ENCODE assay signal across 1 cellular context in the genomic region with DNA sequence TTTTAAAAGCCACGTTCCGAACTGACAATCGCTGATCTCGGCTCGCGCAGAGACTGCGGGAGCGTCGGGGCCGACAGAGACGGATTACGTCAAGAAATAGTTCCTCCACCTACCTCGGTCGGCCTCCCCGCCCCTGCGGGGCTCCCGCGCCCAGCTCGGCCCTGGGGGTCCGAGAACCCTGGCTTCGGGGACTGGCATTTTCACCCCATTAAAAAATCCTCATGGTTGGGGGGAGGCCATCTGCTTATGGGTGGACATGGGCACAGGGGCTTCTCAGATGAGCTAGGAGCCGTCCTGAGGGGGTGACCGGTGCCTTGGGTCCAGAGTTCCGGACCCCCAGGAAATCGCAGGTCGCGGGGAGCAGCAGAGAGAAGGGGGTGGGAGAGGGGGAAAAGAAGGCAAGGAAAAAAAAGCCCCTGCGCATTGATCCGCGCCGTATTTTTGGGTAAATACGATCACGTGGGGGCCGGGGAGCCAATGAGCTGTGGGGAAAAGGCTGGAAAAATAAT.
A peak's percentile ranks its signal among the peaks of the same experiment; 100 is the strongest.
TF ChIP-seq lines count a peak whose summit lies in the region.

No MANE protein-coding gene starts in this region.

TF ChIP-seq in K562, 482 proteins besides CTCF, POLR2A, EP300 and RAD21 (continues in another document):
- TF ChIP-seq RBFOX2 (IDR thresholded peaks at IDR 0.05; ENCODE audit: low read depth, low read length), result no peak
- TF ChIP-seq, protein P1, sequence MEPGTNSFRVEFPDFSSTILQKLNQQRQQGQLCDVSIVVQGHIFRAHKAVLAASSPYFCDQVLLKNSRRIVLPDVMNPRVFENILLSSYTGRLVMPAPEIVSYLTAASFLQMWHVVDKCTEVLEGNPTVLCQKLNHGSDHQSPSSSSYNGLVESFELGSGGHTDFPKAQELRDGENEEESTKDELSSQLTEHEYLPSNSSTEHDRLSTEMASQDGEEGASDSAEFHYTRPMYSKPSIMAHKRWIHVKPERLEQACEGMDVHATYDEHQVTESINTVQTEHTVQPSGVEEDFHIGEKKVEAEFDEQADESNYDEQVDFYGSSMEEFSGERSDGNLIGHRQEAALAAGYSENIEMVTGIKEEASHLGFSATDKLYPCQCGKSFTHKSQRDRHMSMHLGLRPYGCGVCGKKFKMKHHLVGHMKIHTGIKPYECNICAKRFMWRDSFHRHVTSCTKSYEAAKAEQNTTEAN (CRISPR knock-in tag; IDR thresholded peaks at IDR 0.05), result no peak
- no peak for TF ChIP-seq ZSCAN32 (CRISPR knock-in tag; IDR thresholded peaks at IDR 0.05)
- no peak for TF ChIP-seq CBX3 (IDR thresholded peaks at IDR 0.05; ENCODE audit: borderline replicate concordance in 1 of 2, low read length in 2 of 2)
- no peak for TF ChIP-seq CREB1 (IDR thresholded peaks at IDR 0.05)
- 0 out of 2 replicates have a peak, but pooled peaks have one; percentile 24 for TF ChIP-seq CREB1 (CRISPR knock-in tag; IDR thresholded peaks at IDR 0.05)
- TF ChIP-seq ZNF239 (CRISPR knock-in tag; IDR thresholded peaks at IDR 0.05), result no peak
- no peak for TF ChIP-seq TAF7 (tag; IDR thresholded peaks at IDR 0.05)
- no peak for TF ChIP-seq XRCC5 (IDR thresholded peaks at IDR 0.05; ENCODE audit: low read depth, low read length)
- no peak for TF ChIP-seq RNF2 (IDR thresholded peaks at IDR 0.05)
- peak; percentile 84 for TF ChIP-seq CREM (IDR thresholded peaks at IDR 0.05; ENCODE audit: low read depth)
- peak; percentile 37; the same call in 1 of the 2 replicates for TF ChIP-seq ZNF384 (IDR thresholded peaks at IDR 0.05; ENCODE audit: low read depth, low read length)
- TF ChIP-seq MED1 (CRISPR knock-in tag; IDR thresholded peaks at IDR 0.05; ENCODE audit: borderline replicate concordance), result no peak
- TF ChIP-seq PTRF (tag; IDR thresholded peaks at IDR 0.05), result no peak
- TF ChIP-seq KLF16 (IDR thresholded peaks at IDR 0.05), result no peak
- no peak for TF ChIP-seq ZNF668 (CRISPR knock-in tag; IDR thresholded peaks at IDR 0.05)
- no peak for TF ChIP-seq ZNF23 (CRISPR knock-in tag; IDR thresholded peaks at IDR 0.05)
- TF ChIP-seq RBM34 (IDR thresholded peaks at IDR 0.05; ENCODE audit: borderline replicate concordance, insufficient read depth, low read length), result no peak
- no peak for TF ChIP-seq CBX1 (IDR thresholded peaks at IDR 0.05; ENCODE audit: low read depth)
- no peak; the same call in 1 of the 2 replicates for TF ChIP-seq THAP12 (CRISPR knock-in tag; IDR thresholded peaks at IDR 0.05)
- TF ChIP-seq ZNF583 (CRISPR knock-in tag; IDR thresholded peaks at IDR 0.05), result no peak
- no peak for TF ChIP-seq KLF13 (tag; IDR thresholded peaks at IDR 0.05; ENCODE audit: borderline replicate concordance, low read depth)
- TF ChIP-seq SIN3B (IDR thresholded peaks at IDR 0.05; ENCODE audit: low read depth), result no peak
- peak; percentile 63 for TF ChIP-seq CXXC5 (CRISPR knock-in tag; IDR thresholded peaks at IDR 0.05)
- no peak for TF ChIP-seq EHMT2 (IDR thresholded peaks at IDR 0.05)
- TF ChIP-seq, protein P2, sequence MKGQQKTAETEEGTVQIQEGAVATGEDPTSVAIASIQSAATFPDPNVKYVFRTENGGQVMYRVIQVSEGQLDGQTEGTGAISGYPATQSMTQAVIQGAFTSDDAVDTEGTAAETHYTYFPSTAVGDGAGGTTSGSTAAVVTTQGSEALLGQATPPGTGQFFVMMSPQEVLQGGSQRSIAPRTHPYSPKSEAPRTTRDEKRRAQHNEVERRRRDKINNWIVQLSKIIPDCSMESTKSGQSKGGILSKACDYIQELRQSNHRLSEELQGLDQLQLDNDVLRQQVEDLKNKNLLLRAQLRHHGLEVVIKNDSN (CRISPR knock-in tag; IDR thresholded peaks at IDR 0.05), result peak; percentile 96
- no peak for TF ChIP-seq ZNF3 (CRISPR knock-in tag; IDR thresholded peaks at IDR 0.05)
- TF ChIP-seq LCOR (CRISPR knock-in tag; IDR thresholded peaks at IDR 0.05), result no peak
- TF ChIP-seq ILF3 (IDR thresholded peaks at IDR 0.05; ENCODE audit: borderline replicate concordance), result no peak
- TF ChIP-seq ZNF436 (CRISPR knock-in tag; IDR thresholded peaks at IDR 0.05), result no peak
- TF ChIP-seq ID3 (CRISPR knock-in tag; IDR thresholded peaks at IDR 0.05), result no peak
- no peak for TF ChIP-seq ID3 (tag; IDR thresholded peaks at IDR 0.05)
- no peak for TF ChIP-seq NCOA6 (IDR thresholded peaks at IDR 0.05)
- TF ChIP-seq ETV1 (tag; conservative IDR thresholded peaks at IDR 0.05; ENCODE audit: low read depth), result no peak
- no peak for TF ChIP-seq HMG20A (CRISPR knock-in tag; conservative IDR thresholded peaks at IDR 0.05)
- TF ChIP-seq ARID3B (CRISPR knock-in tag; IDR thresholded peaks at IDR 0.05; ENCODE audit: borderline replicate concordance), result no peak
- TF ChIP-seq MBD2 (IDR thresholded peaks at IDR 0.05; ENCODE audit: borderline replicate concordance, low read depth), result no peak
- TF ChIP-seq FOS (IDR thresholded peaks at IDR 0.05; ENCODE audit: extremely low read depth, insufficient read length), result no peak
- TF ChIP-seq STAT5B (CRISPR knock-in tag; IDR thresholded peaks at IDR 0.05), result no peak
- no peak for TF ChIP-seq ELF4 (CRISPR knock-in tag; IDR thresholded peaks at IDR 0.05)
- no peak for TF ChIP-seq FOXM1 (IDR thresholded peaks at IDR 0.05; ENCODE audit: low read depth)
- TF ChIP-seq FOXM1 (CRISPR knock-in tag; IDR thresholded peaks at IDR 0.05; ENCODE audit: low read depth), result no peak
- no peak for TF ChIP-seq MYC (IDR thresholded peaks at IDR 0.05; ENCODE audit: low read depth, low read length)
- 0 out of 2 replicates have a peak, but pooled peaks have one; percentile 41 for TF ChIP-seq MYC (CRISPR knock-in tag; IDR thresholded peaks at IDR 0.05; ENCODE audit: borderline replicate concordance, low read depth)
- TF ChIP-seq ZNF197 (CRISPR knock-in tag; IDR thresholded peaks at IDR 0.05; ENCODE audit: low read depth), result no peak
- TF ChIP-seq RFX5 (IDR thresholded peaks at IDR 0.05; ENCODE audit: low read depth, low read length), result no peak
- 0 out of 2 replicates have a peak, but pooled peaks have one; percentile 34 for TF ChIP-seq KDM2B (CRISPR knock-in tag; IDR thresholded peaks at IDR 0.05)
- TF ChIP-seq ZNF398 (CRISPR knock-in tag; IDR thresholded peaks at IDR 0.05), result no peak
- no peak for TF ChIP-seq ZNF644 (tag; IDR thresholded peaks at IDR 0.05; ENCODE audit: low read depth)
- TF ChIP-seq ILK (tag; IDR thresholded peaks at IDR 0.05; ENCODE audit: borderline replicate concordance, low read depth), result no peak
- TF ChIP-seq TCF7 (IDR thresholded peaks at IDR 0.05; ENCODE audit: borderline replicate concordance), result no peak
- no peak for TF ChIP-seq ESRRB (CRISPR knock-in tag; IDR thresholded peaks at IDR 0.05; ENCODE audit: borderline replicate concordance)
- TF ChIP-seq RB1 (IDR thresholded peaks at IDR 0.05; ENCODE audit: low read depth), result 0 out of 2 replicates have a peak, but pooled peaks have one; percentile 21
- TF ChIP-seq SMAD3 (CRISPR knock-in tag; conservative IDR thresholded peaks at IDR 0.05), result no peak
- TF ChIP-seq MAX (CRISPR knock-in tag; IDR thresholded peaks at IDR 0.05), result no peak
- TF ChIP-seq RBM14 (IDR thresholded peaks at IDR 0.05; ENCODE audit: borderline replicate concordance, insufficient read depth, low read depth, low read length), result no peak
- TF ChIP-seq, protein P3, sequence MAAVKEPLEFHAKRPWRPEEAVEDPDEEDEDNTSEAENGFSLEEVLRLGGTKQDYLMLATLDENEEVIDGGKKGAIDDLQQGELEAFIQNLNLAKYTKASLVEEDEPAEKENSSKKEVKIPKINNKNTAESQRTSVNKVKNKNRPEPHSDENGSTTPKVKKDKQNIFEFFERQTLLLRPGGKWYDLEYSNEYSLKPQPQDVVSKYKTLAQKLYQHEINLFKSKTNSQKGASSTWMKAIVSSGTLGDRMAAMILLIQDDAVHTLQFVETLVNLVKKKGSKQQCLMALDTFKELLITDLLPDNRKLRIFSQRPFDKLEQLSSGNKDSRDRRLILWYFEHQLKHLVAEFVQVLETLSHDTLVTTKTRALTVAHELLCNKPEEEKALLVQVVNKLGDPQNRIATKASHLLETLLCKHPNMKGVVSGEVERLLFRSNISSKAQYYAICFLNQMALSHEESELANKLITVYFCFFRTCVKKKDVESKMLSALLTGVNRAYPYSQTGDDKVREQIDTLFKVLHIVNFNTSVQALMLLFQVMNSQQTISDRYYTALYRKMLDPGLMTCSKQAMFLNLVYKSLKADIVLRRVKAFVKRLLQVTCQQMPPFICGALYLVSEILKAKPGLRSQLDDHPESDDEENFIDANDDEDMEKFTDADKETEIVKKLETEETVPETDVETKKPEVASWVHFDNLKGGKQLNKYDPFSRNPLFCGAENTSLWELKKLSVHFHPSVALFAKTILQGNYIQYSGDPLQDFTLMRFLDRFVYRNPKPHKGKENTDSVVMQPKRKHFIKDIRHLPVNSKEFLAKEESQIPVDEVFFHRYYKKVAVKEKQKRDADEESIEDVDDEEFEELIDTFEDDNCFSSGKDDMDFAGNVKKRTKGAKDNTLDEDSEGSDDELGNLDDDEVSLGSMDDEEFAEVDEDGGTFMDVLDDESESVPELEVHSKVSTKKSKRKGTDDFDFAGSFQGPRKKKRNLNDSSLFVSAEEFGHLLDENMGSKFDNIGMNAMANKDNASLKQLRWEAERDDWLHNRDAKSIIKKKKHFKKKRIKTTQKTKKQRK (IDR thresholded peaks at IDR 0.05; ENCODE audit: borderline replicate concordance, low read depth, low read length), result no peak
- no peak for TF ChIP-seq BMI1 (IDR thresholded peaks at IDR 0.05; ENCODE audit: low read length)
- no peak for TF ChIP-seq PHF8 (IDR thresholded peaks at IDR 0.05; ENCODE audit: borderline replicate concordance, low read length)
- TF ChIP-seq ZNF212 (CRISPR knock-in tag; IDR thresholded peaks at IDR 0.05), result no peak
- TF ChIP-seq DMBX1 (CRISPR knock-in tag; IDR thresholded peaks at IDR 0.05; ENCODE audit: borderline replicate concordance), result no peak
- no peak for TF ChIP-seq ZNF655 (CRISPR knock-in tag; IDR thresholded peaks at IDR 0.05)
- TF ChIP-seq ARID2 (IDR thresholded peaks at IDR 0.05), result no peak
- TF ChIP-seq PRPF4 (IDR thresholded peaks at IDR 0.05; ENCODE audit: insufficient read depth, low read depth, low read length, poor library complexity, severe bottlenecking), result no peak
- peak; percentile 0 for TF ChIP-seq KDM5B (IDR thresholded peaks at IDR 0.05; ENCODE audit: insufficient replicate concordance, low read depth, low read length)
- no peak for TF ChIP-seq MYNN (IDR thresholded peaks at IDR 0.05)
- no peak for TF ChIP-seq MYNN (CRISPR knock-in tag; IDR thresholded peaks at IDR 0.05)
- no peak for TF ChIP-seq TRIM24 (IDR thresholded peaks at IDR 0.05)
- TF ChIP-seq CC2D1A (IDR thresholded peaks at IDR 0.05), result no peak
